9 cellular contexts compared by ENCODE assay signal in genomic region chr14:30873308-30874119, GRCh38. TPM values are rescaled to one million over a fixed set of nuclear protein-coding genes. Genes with fewer than 3 reads are reported as not detected.
DNase-seq lines count a peak whose midpoint lies in the region; ATAC-seq, FAIRE-seq and TF ChIP-seq lines count a peak whose summit lies in the region.
"Had no signal": no experiment of that assay in that cellular context is flagged by ENCODE, and none has a peak within 500 bp of the region (broad histone marks: within the 10 kb centered on the region; RNA-seq: fewer than 3 reads in every experiment).

No MANE protein-coding gene starts in this region.

- peaks cover 0 to 15% of the 10 kb centered on the region in 2 donors for H3K4me1 Mint-ChIP-seq in natural killer cell

- peak overlapping the region; percentile 89 to 100 (median 98) for H3K4me2 ChIP-seq in BLaER1 treated with 17β-estradiol and CSF1 and Interleukin-3, amounts not matched to agents 10 nM and 100 nM

- peaks cover 12 to 37% (median 29%) of the 10 kb centered on the region in 10 experiments; a peak in 19 of 20 replicates for H3K4me1 ChIP-seq in BLaER1 treated with 17β-estradiol and CSF1 and Interleukin-3, amounts not matched to agents 10 nM and 100 nM
- no peaks in the 10 kb centered on the region for H3K4me1 ChIP-seq in pancreas

- H3K27me3 ChIP-seq in BLaER1 treated with 17β-estradiol and CSF1 and Interleukin-3, amounts not matched to agents 10 nM and 100 nM: peaks cover 0 to 41% (median 0%) of the 10 kb centered on the region in 11 experiments; a peak in 10 of 22 replicates
- H3K27me3 ChIP-seq in brain microvascular endothelial cell (replicated peaks): peaks cover 11% of the 10 kb centered on the region
- peaks cover 0 to 3% (median 0%) of the 10 kb centered on the region in 4 donors for H3K27me3 ChIP-seq in pancreas

- peak overlapping the region; percentile 74 to 89 (median 84); a peak in 21 of 22 replicates for H3K9ac ChIP-seq in BLaER1 treated with 17β-estradiol and CSF1 and Interleukin-3, amounts not matched to agents 10 nM and 100 nM

- no peaks in the 10 kb centered on the region for H3K9me3 Mint-ChIP-seq in natural killer cell

- H3K27ac Mint-ChIP-seq in natural killer cell: no peak overlapping the region

- H3K27me3 Mint-ChIP-seq in natural killer cell (ENCODE audit: low read depth in 2 of 2): peaks cover 49 to 60% of the 10 kb centered on the region in 2 donors

- H3K36me3 Mint-ChIP-seq in natural killer cell: no peaks in the 10 kb centered on the region

- H3K4me3 ChIP-seq in BLaER1 treated with 17β-estradiol and CSF1 and Interleukin-3, amounts not matched to agents 10 nM and 100 nM: peak overlapping the region; percentile 70 to 86 (median 80)
- H3K4me3 ChIP-seq in brain microvascular endothelial cell (ENCODE audit: low read depth, low read length) (peak overlapping the region; percentile 56), pancreas (peak overlapping the region in 2 of 4 donors; percentile 62 to 88)

- peak overlapping the region in 8 of 11 experiments; percentile 80 to 85 (median 82); a peak in 17 of 22 replicates for H3K27ac ChIP-seq in BLaER1 treated with 17β-estradiol and CSF1 and Interleukin-3, amounts not matched to agents 10 nM and 100 nM
- no peak overlapping the region for H3K27ac ChIP-seq in brain microvascular endothelial cell
- no peak overlapping the region for H3K27ac ChIP-seq in pancreas
- H3K27ac ChIP-seq: thyroid gland had no signal

- no peak for FAIRE-seq in pancreas (lab: Jason Lieb, UNC)

- peak; percentile 3 for ATAC-seq in HG03066 (IDR thresholded peaks at IDR 0.05; ENCODE audit: low read depth, unreplicated experiment)
- ATAC-seq in natural killer cell: no peak
- ATAC-seq in pancreas: no peak

- peaks cover 0 to 6% (median 0%) of the 10 kb centered on the region in 11 experiments; a peak in 2 of 22 replicates for H4K20me1 ChIP-seq in BLaER1 treated with 17β-estradiol and CSF1 and Interleukin-3, amounts not matched to agents 10 nM and 100 nM

- H3K4me3 Mint-ChIP-seq in natural killer cell: peak overlapping the region; percentile 76

- intact Hi-C loops in natural killer cell (cut with micrococcal nuclease): no loop called here
- intact Hi-C loops in pancreas (cut with DNase I): no loop called here

- in situ Hi-C loops in brain microvascular endothelial cell (cut with HindIII; ENCODE audit: low pct_ligation_motif_present, low sequenced_read_pairs): no loop called here

- H3K9me3 ChIP-seq in BLaER1 treated with 17β-estradiol and CSF1 and Interleukin-3, amounts not matched to agents 10 nM and 100 nM (replicated peaks in 1 of 11): no peaks in the 10 kb centered on the region
- no peaks in the 10 kb centered on the region for H3K9me3 ChIP-seq in pancreas
- H3K9me3 ChIP-seq: thyroid gland had no signal

- 69 to 83% methylated on average over 20 of the region's 20 CpGs for WGBS in pancreas, 2 donors

- H3K36me3 ChIP-seq in BLaER1 treated with 17β-estradiol and CSF1 and Interleukin-3, amounts not matched to agents 10 nM and 100 nM: peaks cover 0 to 18% (median 11%) of the 10 kb centered on the region in 11 experiments; a peak in 13 of 22 replicates
- H3K36me3 ChIP-seq in brain microvascular endothelial cell (replicated peaks): no peaks in the 10 kb centered on the region
- no peaks in the 10 kb centered on the region for H3K36me3 ChIP-seq in pancreas
- H3K36me3 ChIP-seq: thyroid gland had no signal

- no peak for DNase-seq in brain microvascular endothelial cell
- no peak for DNase-seq in natural killer cell
- DNase-seq in activated effector memory CD4-positive, alpha-beta T cell treated with anti-CD3 and anti-CD28 coated beads, Interleukin-2, amount 50 U/mL, for 16 hours: no peak
- no peak for DNase-seq in pancreas
- DNase-seq in activated CD8-positive, alpha-beta memory T cell treated with anti-CD3 and anti-CD28 coated beads for 24 hours: no peak
- no peak for DNase-seq in NCI-H146 (lab: John Stamatoyannopoulos, UW)

- no peak for TF ChIP-seq CTCF in brain microvascular endothelial cell (IDR thresholded peaks at IDR 0.05; ENCODE audit: low read depth, low read length, missing control alignments)
- TF ChIP-seq CTCF in natural killer cell (IDR thresholded peaks at IDR 0.05): no peak
- TF ChIP-seq CTCF in pancreas (IDR thresholded peaks at IDR 0.05): no peak

RNA-seq across cellular contexts. Expression of gene COCH, which starts 0.8 kb away (rescaled TPM):
- total RNA-seq in natural killer cell: under 1 TPM in 2 of 3 donors, not detected in 1; 0.27 to 0.73 TPM
- 10 to 100 TPM in 1 of 6 donors, 1 to 10 TPM in 5; 2.0 to 28.5 (median 4.0) TPM for total RNA-seq in pancreas
- 1 to 10 TPM; 8.5 TPM for polyA plus RNA-seq in pancreas

Comparison
In these comparisons a context has a peak if more than half of its experiments do, and no peak if none do; other contexts are left out.
1. H3K27ac ChIP-seq: peak in BLaER1 treated with 17β-estradiol and CSF1 and Interleukin-3, amounts not matched to agents 10 nM and 100 nM (8 of 11); none in brain microvascular endothelial cell (single experiment) and pancreas (0 of 4).